20 cellular contexts compared by ENCODE assay signal in the genomic region with DNA sequence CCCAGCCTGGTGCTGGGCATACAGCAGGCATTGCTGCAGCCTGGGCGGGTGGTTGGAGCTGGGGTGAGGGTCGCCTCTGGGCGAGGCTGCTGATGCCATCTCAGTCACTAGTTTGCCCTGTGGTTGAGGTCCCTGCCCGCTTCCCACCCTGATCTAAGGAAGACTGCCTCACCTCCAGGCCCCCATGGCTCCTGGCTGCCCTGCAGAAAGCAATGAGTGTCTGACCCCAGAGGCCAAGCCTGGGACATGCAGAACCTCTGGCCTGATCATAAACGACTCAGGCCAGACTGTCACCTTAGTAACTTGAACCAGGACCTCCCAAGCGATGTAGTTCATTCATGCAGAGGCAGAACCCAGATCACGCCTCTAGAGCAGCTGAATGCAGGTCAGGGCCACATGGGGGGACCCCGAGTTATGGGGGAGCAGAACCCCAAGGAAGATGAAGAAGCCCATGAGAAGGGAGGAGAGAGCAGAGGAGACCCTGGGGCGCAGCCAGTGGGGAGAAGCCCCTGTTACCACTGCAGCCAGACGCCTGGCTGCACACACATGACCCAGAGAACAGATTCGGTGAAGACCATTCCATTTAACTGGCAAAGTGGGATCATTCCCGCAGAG.
DNase-seq lines count a peak whose midpoint lies in the region; ATAC-seq and TF ChIP-seq lines count a peak whose summit lies in the region.
"Had no signal": no experiment of that assay in that cellular context is flagged by ENCODE, and none has a peak within 500 bp of the region (broad histone marks: within the 10 kb centered on the region; RNA-seq: fewer than 3 reads in every experiment).

No MANE protein-coding gene starts in this region.

- H3K27ac ChIP-seq in right cardiac atrium (ENCODE audit: low read length), result no peak overlapping the region
- no peak overlapping the region for H3K27ac ChIP-seq in heart left ventricle
- H3K27ac ChIP-seq in suprapubic skin, result no peak overlapping the region
- H3K27ac ChIP-seq: A549 had no signal

- 79% methylated on average over 12 of the region's 12 CpGs for WGBS in right cardiac atrium
- 78 to 90% (median 81%) methylated on average over 8 to 12 of the region's 12 CpGs for WGBS in heart left ventricle, 4 donors
- 71% methylated on average over 12 of the region's 12 CpGs for WGBS in suprapubic skin

- no peak for ATAC-seq in right cardiac atrium
- no peak for ATAC-seq in heart left ventricle
- ATAC-seq in HG02571 (IDR thresholded peaks at IDR 0.05; ENCODE audit: unreplicated experiment), result no peak
- ATAC-seq: A549 had no signal

- intact Hi-C loops in right cardiac atrium (cut with DNase I) (no loop called here), heart left ventricle (cut with DNase I) (no loop called here)

- no peak for TF ChIP-seq CTCF in heart left ventricle (IDR thresholded peaks at IDR 0.05)
- TF ChIP-seq CTCF in chondrocyte (IDR thresholded peaks at IDR 0.05), result no peak
- no peak for TF ChIP-seq CTCF in suprapubic skin (IDR thresholded peaks at IDR 0.05)

- no peaks in the 10 kb centered on the region for H3K9me3 ChIP-seq in right cardiac atrium (ENCODE audit: control insufficient read depth, low read length)
- H3K9me3 ChIP-seq in heart left ventricle, result no peaks in the 10 kb centered on the region
- no peaks in the 10 kb centered on the region for H3K9me3 ChIP-seq in suprapubic skin
- H3K9me3 ChIP-seq: A549, MG63 had no signal

- no peaks in the 10 kb centered on the region for H3K9me3 Mint-ChIP-seq in chondrocyte (ENCODE audit: low read depth)

- TF ChIP-seq POLR2A in heart left ventricle (IDR thresholded peaks at IDR 0.05), result no peak
- no peak for TF ChIP-seq POLR2A in suprapubic skin (IDR thresholded peaks at IDR 0.05)

- DNase-seq in right cardiac atrium (peak in 2 of 3 donors; percentile 23 to 30), heart left ventricle (no peak), chondrocyte (ENCODE audit: low spot score) (peak; percentile 59), mesenteric fat pad (ENCODE audit: low spot score) (peak; percentile 53), suprapubic skin (ENCODE audit: low spot score in 2 of 2) (peak; percentile 42 to 74), ureter (ENCODE audit: low spot score) (no peak)
- DNase-seq in activated CD4-positive, CD25-positive, alpha-beta regulatory T cell treated with anti-CD3 and anti-CD28 coated beads, Interleukin-2, amount 50 U/mL, for 72 hours, result no peak
- DNase-seq: DMS79, HCEC 1CT, MG63, NCI-H1417, NCI-H1694 treated with DMSO at 0.1 percent for 48 hours, NCI-H2081 treated with DMSO at 0.1 percent for 48 hours, NCI-H2171 treated with DMSO at 0.1 percent for 48 hours, NCI-H524 treated with DMSO at 0.1 percent for 48 hours, OCI-M1, Right ventricle myocardium superior had no signal

- H3K4me1 ChIP-seq in right cardiac atrium (ENCODE audit: control insufficient read depth, insufficient read depth, low read length), result no peaks in the 10 kb centered on the region
- no peaks in the 10 kb centered on the region for H3K4me1 ChIP-seq in heart left ventricle
- H3K4me1 ChIP-seq in suprapubic skin, result no peaks in the 10 kb centered on the region
- H3K4me1 ChIP-seq: A549 had no signal

- no peaks in the 10 kb centered on the region for H3K27me3 Mint-ChIP-seq in chondrocyte (ENCODE audit: low read depth)

- H3K27ac Mint-ChIP-seq in chondrocyte (ENCODE audit: unreplicated experiment), result no peak overlapping the region
- H3K27ac Mint-ChIP-seq: B cell had no signal

- no peaks in the 10 kb centered on the region for H3K36me3 Mint-ChIP-seq in chondrocyte (ENCODE audit: low read depth)

- peaks cover 15% of the 10 kb centered on the region for H3K4me1 Mint-ChIP-seq in chondrocyte (ENCODE audit: low read depth)
- H3K4me1 Mint-ChIP-seq: B cell had no signal

- no peak overlapping the region for H3K4me3 Mint-ChIP-seq in chondrocyte (ENCODE audit: unreplicated experiment)
- H3K4me3 Mint-ChIP-seq: B cell had no signal

- H3K27me3 ChIP-seq in right cardiac atrium (ENCODE audit: control insufficient read depth, insufficient read depth) (no peaks in the 10 kb centered on the region), heart left ventricle (no peaks in the 10 kb centered on the region), suprapubic skin (peaks cover 5% of the 10 kb centered on the region)
- H3K27me3 ChIP-seq: MG63 had no signal

- H3K4me3 ChIP-seq in right cardiac atrium (ENCODE audit: low read length), result no peak overlapping the region
- no peak overlapping the region for H3K4me3 ChIP-seq in heart left ventricle
- H3K4me3 ChIP-seq in suprapubic skin, result no peak overlapping the region
- H3K4me3 ChIP-seq: A549, MG63 had no signal

- no peak for TF ChIP-seq EP300 in suprapubic skin (IDR thresholded peaks at IDR 0.05)

- H3K36me3 ChIP-seq in heart left ventricle (no peaks in the 10 kb centered on the region), suprapubic skin (no peaks in the 10 kb centered on the region)
- H3K36me3 ChIP-seq: MG63 had no signal

Comparison
In these comparisons a context has a peak if more than half of its experiments do, and no peak if none do; other contexts are left out.
1. DNase-seq: peak in right cardiac atrium (2 of 3), chondrocyte (single experiment), mesenteric fat pad (single experiment) and suprapubic skin (2 of 2); none in heart left ventricle (0 of 5), activated CD4-positive, CD25-positive, alpha-beta regulatory T cell treated with anti-CD3 and anti-CD28 coated beads, Interleukin-2, amount 50 U/mL, for 72 hours (single experiment) and ureter (single experiment).